ENCODE assay signal across 10 cellular contexts in the genomic region with DNA sequence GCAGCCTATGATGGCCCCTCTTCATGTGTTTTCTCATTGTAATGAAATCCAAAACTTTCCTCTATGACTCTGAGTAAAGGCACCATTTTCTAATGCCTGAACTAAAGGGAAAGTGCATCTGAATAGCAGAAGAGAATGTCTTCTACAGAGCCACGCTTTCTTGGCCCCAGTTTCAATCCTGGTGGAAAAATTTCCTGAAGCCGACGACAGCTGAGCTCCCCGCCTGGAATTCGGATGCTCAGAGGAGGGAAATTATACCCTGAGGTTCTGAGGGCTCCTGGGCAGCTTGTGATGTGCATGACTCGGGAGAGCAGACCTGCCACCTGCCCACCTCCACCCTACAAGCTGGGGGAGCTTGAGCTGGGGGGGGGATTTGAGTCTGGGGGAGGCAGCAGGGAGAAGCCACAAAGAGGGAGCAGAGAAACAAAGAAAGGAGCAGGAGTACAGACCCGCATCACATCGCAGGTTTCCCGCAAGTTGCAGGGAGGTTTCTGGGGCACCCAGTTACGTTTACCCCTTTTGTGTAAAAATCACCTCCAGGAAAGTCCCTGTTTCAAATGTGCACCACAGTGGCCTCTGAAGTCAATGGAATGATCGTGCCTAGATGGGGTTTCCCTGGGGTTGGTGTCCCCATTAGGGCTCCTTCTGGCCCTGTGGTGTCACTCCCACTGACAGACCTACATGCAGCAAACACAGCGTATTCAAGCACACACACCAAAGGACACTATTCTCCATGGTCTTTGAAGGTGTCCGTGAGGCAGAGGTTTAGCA.
DNase-seq lines count a peak whose midpoint lies in the region; ATAC-seq lines count a peak whose summit lies in the region.
"Had no signal": no experiment of that assay in that cellular context is flagged by ENCODE, and none has a peak within 500 bp of the region (broad histone marks: within the 10 kb centered on the region; RNA-seq: fewer than 3 reads in every experiment).

No MANE protein-coding gene starts in this region.

- H3K27ac ChIP-seq in caudate nucleus (ENCODE audit: low read depth, low read length): no peak overlapping the region
- H3K27ac ChIP-seq: esophagus muscularis mucosa had no signal

- peaks cover 3% of the 10 kb centered on the region for H3K27me3 Mint-ChIP-seq in activated T-helper 17 cell treated with anti-CD3 and anti-CD28 coated beads, Interleukin-2, amount 50 U/mL, for 72 hours

- peak overlapping the region; percentile 73 for H3K4me3 Mint-ChIP-seq in activated T-helper 17 cell treated with anti-CD3 and anti-CD28 coated beads, Interleukin-2, amount 50 U/mL, for 72 hours

- DNase-seq in Right ventricle myocardium superior (no peak), left cardiac atrium (no peak), NAMALWA (ENCODE audit: low spot score) (no peak), caudate nucleus (lab: John Stamatoyannopoulos, UW) (no peak), midbrain (lab: John Stamatoyannopoulos, UW) (no peak)
- DNase-seq in stimulated activated naive CD8-positive, alpha-beta T cell treated with anti-CD3 and anti-CD28 coated beads, Interleukin-15, Interleukin-2, amounts not matched to agents 100 U/mL and 50 U/mL, for 24 hours: peak; percentile 44
- DNase-seq: amygdala had no signal

- peak overlapping the region; percentile 97 for H3K27ac Mint-ChIP-seq in activated T-helper 17 cell treated with anti-CD3 and anti-CD28 coated beads, Interleukin-2, amount 50 U/mL, for 72 hours

- intact Hi-C loops in Right ventricle myocardium superior (cut with DNase I) (no loop called here), left cardiac atrium (cut with DNase I) (no loop called here)

- ATAC-seq in Right ventricle myocardium superior (ENCODE audit: poor library complexity): peak; percentile 17
- ATAC-seq in left cardiac atrium: no peak
- peak; percentile 44 for ATAC-seq in HG02840 (IDR thresholded peaks at IDR 0.05; ENCODE audit: low FRiP score, unreplicated experiment)
- peak; percentile 73 for ATAC-seq in activated T-helper 17 cell treated with anti-CD3 and anti-CD28 coated beads, Interleukin-2, amount 50 U/mL, for 72 hours (replicated peaks)
- ATAC-seq in stimulated activated naive CD8-positive, alpha-beta T cell treated with anti-CD3 and anti-CD28 coated beads, Interleukin-15, Interleukin-2, amounts not matched to agents 100 U/mL and 50 U/mL, for 24 hours: peak; percentile 85

- H3K36me3 Mint-ChIP-seq in activated T-helper 17 cell treated with anti-CD3 and anti-CD28 coated beads, Interleukin-2, amount 50 U/mL, for 72 hours (ENCODE audit: low read depth): peaks cover 6% of the 10 kb centered on the region

- peaks cover 40% of the 10 kb centered on the region for H3K4me1 Mint-ChIP-seq in activated T-helper 17 cell treated with anti-CD3 and anti-CD28 coated beads, Interleukin-2, amount 50 U/mL, for 72 hours

- no peaks in the 10 kb centered on the region for H3K9me3 Mint-ChIP-seq in activated T-helper 17 cell treated with anti-CD3 and anti-CD28 coated beads, Interleukin-2, amount 50 U/mL, for 72 hours

Comparison
In these comparisons a context has a peak if more than half of its experiments do, and no peak if none do; other contexts are left out.
1. ATAC-seq: peak in Right ventricle myocardium superior (single experiment), HG02840 (single experiment), activated T-helper 17 cell treated with anti-CD3 and anti-CD28 coated beads, Interleukin-2, amount 50 U/mL, for 72 hours (single experiment) and stimulated activated naive CD8-positive, alpha-beta T cell treated with anti-CD3 and anti-CD28 coated beads, Interleukin-15, Interleukin-2, amounts not matched to agents 100 U/mL and 50 U/mL, for 24 hours (single experiment); none in left cardiac atrium (0 of 2).